Comparison of ENCODE assay signal across 11 cellular contexts in genomic region chr9:124210697-124211096, GRCh38.
DNase-seq lines count a peak whose midpoint lies in the region; ATAC-seq and TF ChIP-seq lines count a peak whose summit lies in the region.
"Had no signal": no experiment of that assay in that cellular context is flagged by ENCODE, and none has a peak within 500 bp of the region (broad histone marks: within the 10 kb centered on the region; RNA-seq: fewer than 3 reads in every experiment).

No MANE protein-coding gene starts in this region.

- DNase-seq in activated T-cell treated with anti-CD3 and anti-CD28 coated beads for 24 hours (ENCODE audit: low read depth) (peak; percentile 52), activated T-cell treated with anti-CD3 and anti-CD28 coated beads for 4 hours (no peak), RWPE1 (ENCODE audit: low spot score) (peak; percentile 51), GOT3 (lab: John Stamatoyannopoulos, UW) (no peak), Kasumi-1 (lab: John Stamatoyannopoulos, UW) (no peak), iPS-NIHi7 (ENCODE audit: extremely low spot score) (no peak)
- peak; percentile 46 for DNase-seq in stimulated activated CD4-positive, alpha-beta T cell treated with anti-CD3 and anti-CD28 coated beads, Interleukin-4, amount 100 ng/mL, for 1 hour

- POLR2A ChIA-PET in RWPE1 (lab: Yijun Ruan, JAX; ENCODE audit: low non-redundant PET) = no interaction called here

- peak; percentile 70 for ATAC-seq in HG02759 (IDR thresholded peaks at IDR 0.05; ENCODE audit: unreplicated experiment)

- CTCF ChIA-PET in RWPE1 (lab: Yijun Ruan, JAX) = interaction anchor here (0.6 to 0.7 kb wide), 2 partner anchors 663 to 744 kb away, joined by 3 read pairs; no protein-coding TSS in a partner anchor

- TF ChIP-seq CTCF in RWPE1 (conservative IDR thresholded peaks at IDR 0.05; ENCODE audit: low read depth) = no peak

- no peak overlapping the region for H3K27ac ChIP-seq in RWPE1
- H3K27ac ChIP-seq: KMS-11, sigmoid colon, thoracic aorta had no signal

Comparison
In these comparisons a context has a peak if more than half of its experiments do, and no peak if none do; other contexts are left out.
1. DNase-seq: peak in activated T-cell treated with anti-CD3 and anti-CD28 coated beads for 24 hours (single experiment), RWPE1 (single experiment) and stimulated activated CD4-positive, alpha-beta T cell treated with anti-CD3 and anti-CD28 coated beads, Interleukin-4, amount 100 ng/mL, for 1 hour (single experiment); none in activated T-cell treated with anti-CD3 and anti-CD28 coated beads for 4 hours (single experiment), GOT3 (single experiment), Kasumi-1 (0 of 2) and iPS-NIHi7 (single experiment).